ENCODE assay signal across 6 cellular contexts in genomic region chr5:41071242-41071641, GRCh38. TPM values are rescaled to one million over a fixed set of nuclear protein-coding genes. Genes with fewer than 3 reads are reported as not detected.
"Had no signal": no experiment of that assay in that cellular context is flagged by ENCODE, and none has a peak within 500 bp of the region (broad histone marks: within the 10 kb centered on the region; RNA-seq: fewer than 3 reads in every experiment).

Gene MROH2B (minus strand): TSS chr5:41071342. CDS start chr5:41070852, 490 bp downstream.

- FAIRE-seq: HepG2 had no signal

- DNase-seq: KBM-7, KG1 had no signal

- H3K27ac ChIP-seq: HL-60 had no signal

- ATAC-seq: HepG2 had no signal

RNA-seq across cellular contexts. Expression of gene MROH2B, which starts in this region (rescaled TPM):
- total RNA-seq: HepG2, HT-29 had no signal
- polyA plus RNA-seq: HepG2, IgD-negative memory B cell had no signal
